13 cellular contexts compared by ENCODE assay signal in the genomic region with DNA sequence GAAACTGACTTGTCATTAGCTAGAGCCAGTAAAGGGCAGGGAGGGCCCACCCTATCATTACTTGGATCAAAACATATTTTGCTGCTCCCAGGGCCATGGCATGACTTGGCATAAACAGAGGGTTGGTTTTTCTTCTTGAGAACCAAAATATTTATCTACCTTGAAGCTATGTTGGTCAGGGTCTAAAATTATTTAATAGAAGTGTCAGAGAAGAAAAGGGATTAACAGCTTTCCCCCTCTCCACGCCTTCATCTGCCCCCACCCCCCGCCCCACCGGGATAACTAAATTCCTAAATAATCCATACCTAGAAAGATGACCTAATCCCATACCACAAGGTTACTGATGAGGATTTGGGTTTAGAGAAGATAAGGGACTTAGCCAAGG.
"Had no signal": no experiment of that assay in that cellular context is flagged by ENCODE, and none has a peak within 500 bp of the region (broad histone marks: within the 10 kb centered on the region; RNA-seq: fewer than 3 reads in every experiment).

No MANE protein-coding gene starts in this region.

- H3K27ac Mint-ChIP-seq: activated CD8-positive, alpha-beta T cell treated with anti-CD3 and anti-CD28 coated beads for 36 hours; activated T-cell treated with anti-CD3 and anti-CD28 coated beads, Interleukin-2, amount 50 U/mL, for 72 hours had no signal

- H3K4me3 ChIP-seq: ascending aorta, lung, right atrium auricular region, smooth muscle cell, tibial artery, vagina had no signal

- H3K4me2 ChIP-seq: smooth muscle cell had no signal

- H3K9me3 ChIP-seq: ascending aorta, neutrophil, right atrium auricular region, tibial artery, vagina had no signal

- H3K4me1 ChIP-seq: ascending aorta had no signal

- H3K4me3 Mint-ChIP-seq: activated CD8-positive, alpha-beta T cell treated with anti-CD3 and anti-CD28 coated beads for 36 hours; activated T-cell treated with anti-CD3 and anti-CD28 coated beads, Interleukin-2, amount 50 U/mL, for 72 hours had no signal

- H3K27ac ChIP-seq: ascending aorta, right atrium auricular region, tibial artery, vagina, WERI-Rb-1 had no signal

- ATAC-seq: activated CD8-positive, alpha-beta T cell treated with anti-CD3 and anti-CD28 coated beads for 36 hours; activated T-cell treated with anti-CD3 and anti-CD28 coated beads, Interleukin-2, amount 50 U/mL, for 72 hours; naive thymus-derived CD8-positive, alpha-beta T cell had no signal

- DNase-seq: activated CD4-positive, alpha-beta T cell treated with anti-CD3 and anti-CD28 coated beads for 4 hours; activated CD8-positive, alpha-beta memory T cell treated with anti-CD3 and anti-CD28 coated beads, Interleukin-2, amount 50 U/mL, for 4 hours; activated CD8-positive, alpha-beta T cell treated with anti-CD3 and anti-CD28 coated beads for 36 hours; activated T-cell treated with anti-CD3 and anti-CD28 coated beads, Interleukin-2, amount 50 U/mL, for 72 hours; naive thymus-derived CD8-positive, alpha-beta T cell; WERI-Rb-1 had no signal

- H3K9me3 Mint-ChIP-seq: activated CD8-positive, alpha-beta T cell treated with anti-CD3 and anti-CD28 coated beads for 36 hours; activated T-cell treated with anti-CD3 and anti-CD28 coated beads, Interleukin-2, amount 50 U/mL, for 72 hours; naive thymus-derived CD8-positive, alpha-beta T cell had no signal

- H3K36me3 ChIP-seq: ascending aorta, neutrophil, right atrium auricular region, tibial artery, vagina had no signal

- H3K27me3 ChIP-seq: ascending aorta, neutrophil, right atrium auricular region, tibial artery, vagina had no signal
